Comparison of ENCODE assay signal across 26 cellular contexts in genomic region chr1:88742546-88742945, GRCh38.
"Had no signal": no experiment of that assay in that cellular context is flagged by ENCODE, and none has a peak within 500 bp of the region (broad histone marks: within the 10 kb centered on the region; RNA-seq: fewer than 3 reads in every experiment).

No MANE protein-coding gene starts in this region.

- DNase-seq: cortex of kidney; effector memory CD8-positive, alpha-beta T cell; erythroblast; esophagus squamous epithelium; foreskin keratinocyte; heart left ventricle; islet precursor cell; kidney glomerular epithelial cell; left colon; left ventricle myocardium superior; lower lobe of right lung; naive thymus-derived CD8-positive, alpha-beta T cell; nephron progenitor cell; nucleus accumbens; posterior cingulate gyrus; psoas muscle; right cardiac atrium; sigmoid colon; stimulated activated CD4-positive, alpha-beta T cell treated with anti-CD3 and anti-CD28 coated beads, Interleukin-15, amount 100 ng/mL, for 24 hours; stimulated activated CD4-positive, alpha-beta T cell treated with anti-CD3 and anti-CD28 coated beads, Interleukin-2, amount 100 ng/mL, for 48 hours; stimulated activated naive B cell treated with anti-CD40 and anti-IgM and Interleukin-4, amounts not matched to agents 10 μg/mL and 1 μg/mL and 100 μg/mL, for 72 hours; trophoblast cell had no signal

- H3K27ac ChIP-seq: esophagus squamous epithelium, foreskin keratinocyte, gastroesophageal sphincter, heart left ventricle, hepatocyte, lower lobe of right lung, psoas muscle, sigmoid colon had no signal

- H3K36me3 ChIP-seq: gastroesophageal sphincter had no signal

- H3K9me3 Mint-ChIP-seq: central memory CD8-positive, alpha-beta T cell; effector memory CD8-positive, alpha-beta T cell; stimulated activated naive B cell treated with anti-CD40 and anti-IgM and Interleukin-4, amounts not matched to agents 10 μg/mL and 1 μg/mL and 100 μg/mL, for 72 hours; stimulated activated naive CD8-positive, alpha-beta T cell treated with anti-CD3 and anti-CD28 coated beads, Interleukin-15, Interleukin-2, amounts not matched to agents 100 ng/mL and 50 ng/mL, for 24 hours had no signal

- H3K27ac Mint-ChIP-seq: effector memory CD8-positive, alpha-beta T cell; nephron progenitor cell; stimulated activated naive B cell treated with anti-CD40 and anti-IgM and Interleukin-4, amounts not matched to agents 10 μg/mL and 1 μg/mL and 100 μg/mL, for 72 hours; stimulated activated naive CD8-positive, alpha-beta T cell treated with anti-CD3 and anti-CD28 coated beads, Interleukin-15, Interleukin-2, amounts not matched to agents 100 ng/mL and 50 ng/mL, for 24 hours had no signal

- H3K27me3 Mint-ChIP-seq: central memory CD8-positive, alpha-beta T cell; effector memory CD8-positive, alpha-beta T cell; naive thymus-derived CD8-positive, alpha-beta T cell; stimulated activated naive B cell treated with anti-CD40 and anti-IgM and Interleukin-4, amounts not matched to agents 10 μg/mL and 1 μg/mL and 100 μg/mL, for 72 hours; stimulated activated naive CD8-positive, alpha-beta T cell treated with anti-CD3 and anti-CD28 coated beads, Interleukin-15, Interleukin-2, amounts not matched to agents 100 ng/mL and 50 ng/mL, for 24 hours had no signal

- H3K4me1 ChIP-seq: foreskin keratinocyte, lower lobe of right lung, psoas muscle had no signal

- H3K9me3 ChIP-seq: esophagus squamous epithelium, gastroesophageal sphincter, heart left ventricle, lower lobe of right lung, psoas muscle, sigmoid colon had no signal

- H3K4me3 Mint-ChIP-seq: central memory CD8-positive, alpha-beta T cell; effector memory CD8-positive, alpha-beta T cell; naive thymus-derived CD8-positive, alpha-beta T cell; nephron progenitor cell; stimulated activated naive B cell treated with anti-CD40 and anti-IgM and Interleukin-4, amounts not matched to agents 10 μg/mL and 1 μg/mL and 100 μg/mL, for 72 hours; stimulated activated naive CD8-positive, alpha-beta T cell treated with anti-CD3 and anti-CD28 coated beads, Interleukin-15, Interleukin-2, amounts not matched to agents 100 ng/mL and 50 ng/mL, for 24 hours had no signal

- H3K27me3 ChIP-seq: esophagus squamous epithelium, foreskin keratinocyte, gastroesophageal sphincter, heart left ventricle, hepatocyte, sigmoid colon had no signal

- H3K4me3 ChIP-seq: esophagus squamous epithelium, gastroesophageal sphincter, heart left ventricle, hepatocyte, lower lobe of right lung, psoas muscle, sigmoid colon had no signal

- H3K4me2 ChIP-seq: hepatocyte had no signal

- H2AFZ ChIP-seq: hepatocyte had no signal

- ATAC-seq: effector memory CD8-positive, alpha-beta T cell; foreskin keratinocyte; gastroesophageal sphincter; heart left ventricle; left colon; left ventricle myocardium superior; lower lobe of right lung; naive thymus-derived CD8-positive, alpha-beta T cell; psoas muscle; right cardiac atrium; stimulated activated naive B cell treated with anti-CD40 and anti-IgM and Interleukin-4, amounts not matched to agents 10 μg/mL and 1 μg/mL and 100 μg/mL, for 72 hours had no signal

- H3K4me1 Mint-ChIP-seq: nephron progenitor cell had no signal
